In the genomic region with DNA sequence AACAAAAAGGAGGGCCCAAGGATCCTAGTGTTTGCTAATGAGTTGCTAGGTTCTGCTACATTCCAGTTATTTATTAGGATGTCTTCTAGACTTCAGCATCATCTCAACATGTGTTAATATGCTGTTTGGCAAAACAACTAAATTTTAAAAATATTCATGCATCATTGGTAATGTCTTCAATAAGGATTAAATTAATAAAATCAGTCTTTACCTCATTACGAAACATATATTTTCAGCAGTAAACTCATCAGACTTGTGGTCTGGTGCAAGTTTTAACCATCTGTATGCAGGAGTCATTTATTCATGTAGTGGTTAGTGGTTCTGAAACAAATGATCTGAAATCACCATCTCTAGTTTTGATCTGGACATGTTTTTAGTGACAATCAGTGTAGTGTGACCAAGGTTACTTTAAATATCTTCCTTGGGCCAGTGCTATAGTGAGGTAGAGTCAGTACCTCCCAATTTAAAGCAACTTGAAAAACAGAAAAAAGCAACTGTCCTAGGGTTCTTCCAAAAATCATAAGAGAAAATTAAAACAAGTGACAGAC, we compare ENCODE assay signal across 16 cellular contexts.
A peak's percentile ranks its signal among the peaks of the same experiment; 100 is the strongest.
DNase-seq lines count a peak whose midpoint lies in the region; ATAC-seq, FAIRE-seq and TF ChIP-seq lines count a peak whose summit lies in the region.
"Had no signal": no experiment of that assay in that cellular context is flagged by ENCODE, and none has a peak within 500 bp of the region (broad histone marks: within the 10 kb centered on the region; RNA-seq: fewer than 3 reads in every experiment).

No MANE protein-coding gene starts in this region.

- no peaks in the 10 kb centered on the region for H3K79me2 ChIP-seq in GM12878 (ENCODE audit: control insufficient read depth, insufficient read depth, low read length)

- intact Hi-C loops in GM12878 (cut with micrococcal nuclease; ENCODE audit: unreplicated experiment): no loop called here
- intact Hi-C loops in heart left ventricle (cut with DNase I): no loop called here

- in situ Hi-C loops in GM12878 (cut with MboI): no loop called here

- 5% methylated on average over 1 of the region's 1 CpG for WGBS in GM12878 (ENCODE audit: insufficient coverage, insufficient replicate concordance, low lambda C conversion rate, missing lambda C conversion rate)
- 91 to 100% (median 98%) methylated on average over 1 of the region's 1 CpG for WGBS in heart left ventricle, 4 donors
- WGBS in upper lobe of left lung, 2 donors: 98 to 100% methylated on average over 1 of the region's 1 CpG

- POLR2A ChIA-PET in GM12878 (lab: Charles Lee): interaction anchor here (0.8 kb wide), 1 partner anchor 44 kb away, joined by 3 read pairs; no protein-coding TSS in a partner anchor

- H3K36me3 ChIP-seq in GM12878 (ENCODE audit: control insufficient read depth in 2 of 2, insufficient read depth in 2 of 2, low read length in 1 of 2) (no peaks in the 10 kb centered on the region), heart left ventricle (no peaks in the 10 kb centered on the region), upper lobe of left lung (no peaks in the 10 kb centered on the region)

- H3K4me3 ChIP-seq in GM12878: no peak overlapping the region
- no peak overlapping the region for H3K4me3 ChIP-seq in heart left ventricle
- H3K4me3 ChIP-seq in upper lobe of left lung: no peak overlapping the region
- H3K4me3 ChIP-seq: smooth muscle cell, testis had no signal

- TF ChIP-seq EP300 in GM12878 (IDR thresholded peaks at IDR 0.05; ENCODE audit: borderline replicate concordance in 1 of 2, control insufficient read depth in 1 of 2, low read depth in 2 of 2, low read length in 2 of 2): peak in 1 of 2 experiments; percentile 74; a peak in 1 of 4 replicates
- no peak for TF ChIP-seq EP300 in upper lobe of left lung (IDR thresholded peaks at IDR 0.05)

- H3K9me3 ChIP-seq in GM12878 (replicated peaks; ENCODE audit: control insufficient read depth, insufficient read depth, low read length) (no peaks in the 10 kb centered on the region), heart left ventricle (no peaks in the 10 kb centered on the region), upper lobe of left lung (no peaks in the 10 kb centered on the region)
- H3K9me3 ChIP-seq: testis had no signal

- no peak overlapping the region for H3K9ac ChIP-seq in GM12878 (ENCODE audit: control insufficient read depth, insufficient read depth, low read length)

- H4K20me1 ChIP-seq in GM12878 (ENCODE audit: control insufficient read depth, insufficient read depth): no peaks in the 10 kb centered on the region

- H2AFZ ChIP-seq in GM12878 (ENCODE audit: control insufficient read depth, low read depth, low read length): no peak overlapping the region

- TF ChIP-seq POLR2A in GM12878 (IDR thresholded peaks at IDR 0.05; ENCODE audit: low read depth, low read length) (no peak), heart left ventricle (IDR thresholded peaks at IDR 0.05) (no peak), upper lobe of left lung (IDR thresholded peaks at IDR 0.05) (no peak)

- peak; percentile 60 for DNase-seq in GM12878 (ENCODE audit: low read depth, low spot score)
- no peak for DNase-seq in heart left ventricle
- DNase-seq in upper lobe of left lung: no peak
- DNase-seq in DMS53 (lab: John Stamatoyannopoulos, UW): no peak
- no peak for DNase-seq in stimulated activated CD4-positive, alpha-beta T cell treated with anti-CD3 and anti-CD28 coated beads, Interleukin-4, amount 100 ng/mL, for 24 hours
- DNase-seq: activated naive CD4-positive, alpha-beta T cell treated with anti-CD3 and anti-CD28 coated beads for 36 hours; effector CD8-positive, alpha-beta T cell; occipital lobe; SIG-M5; testis had no signal

- no TSS peak for BruUV-seq in GM12878 (replicated peaks; lab: Mats Ljungman, UMichigan)

- peak; percentile 94 for FAIRE-seq in GM12878 (lab: Jason Lieb, UNC)
- FAIRE-seq: bronchial epithelial cell, frontal cortex had no signal

- H3K4me1 ChIP-seq in GM12878 (ENCODE audit: control insufficient read depth, insufficient read depth, low read length): peaks cover 3% of the 10 kb centered on the region
- H3K4me1 ChIP-seq in heart left ventricle: no peaks in the 10 kb centered on the region
- H3K4me1 ChIP-seq in upper lobe of left lung: no peaks in the 10 kb centered on the region
- H3K4me1 ChIP-seq: testis had no signal

- CTCF ChIA-PET in GM12878 (lab: Yijun Ruan, JAX): interaction anchor here (0.9 to 3.4 kb wide), 5 partner anchors 9 to 458 kb away, joined by 3 to 12 read pairs (median 7); no protein-coding TSS in a partner anchor

- ATAC-seq in GM18870 (IDR thresholded peaks at IDR 0.05; ENCODE audit: unreplicated experiment) (peak; percentile 81), GM21526 (IDR thresholded peaks at IDR 0.05; ENCODE audit: low FRiP score, unreplicated experiment) (peak; percentile 71), HG03025 (IDR thresholded peaks at IDR 0.05; ENCODE audit: low FRiP score, unreplicated experiment) (peak; percentile 79), GM12878 (peak; percentile 97), heart left ventricle (no peak), upper lobe of left lung (ENCODE audit: low FRiP score in 2 of 2) (no peak)

- TF ChIP-seq CTCF in GM12878 (IDR thresholded peaks at IDR 0.05 in 2 of 3, conservative IDR thresholded peaks at IDR 0.05 in 1 of 3; ENCODE audit: control insufficient read depth in 2 of 3, extremely low read depth in 1 of 3, insufficient read depth in 1 of 3, low read depth in 3 of 3, low read length in 3 of 3) (no peak), heart left ventricle (IDR thresholded peaks at IDR 0.05) (no peak), upper lobe of left lung (IDR thresholded peaks at IDR 0.05) (no peak)

- RAD21 ChIA-PET in GM12878 (lab: Charles Lee; ENCODE audit: unreplicated experiment): interaction anchor here (0.8 to 1.5 kb wide), 4 partner anchors 13 to 236 kb away, joined by 3 read pairs; no protein-coding TSS in a partner anchor

- H3K27ac ChIP-seq in GM12878 (ENCODE audit: control insufficient read depth, insufficient read depth) (no peak overlapping the region), heart left ventricle (no peak overlapping the region), upper lobe of left lung (no peak overlapping the region)
- H3K27ac ChIP-seq: testis had no signal

- no peak for TF ChIP-seq RAD21 in GM12878 (IDR thresholded peaks at IDR 0.05; ENCODE audit: insufficient read depth, low read depth, low read length)

- H3K27me3 ChIP-seq in GM12878 (replicated peaks in 1 of 2; ENCODE audit: control insufficient read depth in 2 of 2, insufficient read depth in 2 of 2, low read length in 1 of 2) (no peaks in the 10 kb centered on the region), heart left ventricle (no peaks in the 10 kb centered on the region), upper lobe of left lung (no peaks in the 10 kb centered on the region)
- H3K27me3 ChIP-seq: testis had no signal

- SMC1A ChIA-PET in GM12878 (lab: Charles Lee; ENCODE audit: uncharacterized antibody, unreplicated experiment): interaction anchor here (0.8 to 2.2 kb wide), 13 partner anchors 10 to 235 kb away, joined by 3 to 10 read pairs (median 4); no protein-coding TSS in a partner anchor

- peak overlapping the region; percentile 41; the same call in 1 of the 2 replicates for H3K4me2 ChIP-seq in GM12878 (ENCODE audit: control insufficient read depth, insufficient read depth)
- H3K4me2 ChIP-seq: smooth muscle cell had no signal

TF ChIP-seq in GM12878, 131 proteins besides CTCF, POLR2A, EP300 and RAD21 (continues in another document):
- TF ChIP-seq PAX5 (IDR thresholded peaks at IDR 0.05; ENCODE audit: borderline replicate concordance, low read depth, low read length) (peak; percentile 54; the same call in 1 of the 2 replicates), MYB (IDR thresholded peaks at IDR 0.05; ENCODE audit: borderline replicate concordance, low read depth, low read length) (no peak), E2F4 (IDR thresholded peaks at IDR 0.05; ENCODE audit: low read depth, low read length) (no peak), RUNX3 (IDR thresholded peaks at IDR 0.05; ENCODE audit: low read length) (peak; percentile 69), BHLHE40 (IDR thresholded peaks at IDR 0.05; ENCODE audit: borderline replicate concordance in 1 of 2, low read depth in 2 of 2, low read length in 1 of 2) (peak; percentile 25 to 32; a peak in 1 of 4 replicates), SREBF1 (IDR thresholded peaks at IDR 0.05; ENCODE audit: low read length) (no peak)
- TF ChIP-seq, protein P1, sequence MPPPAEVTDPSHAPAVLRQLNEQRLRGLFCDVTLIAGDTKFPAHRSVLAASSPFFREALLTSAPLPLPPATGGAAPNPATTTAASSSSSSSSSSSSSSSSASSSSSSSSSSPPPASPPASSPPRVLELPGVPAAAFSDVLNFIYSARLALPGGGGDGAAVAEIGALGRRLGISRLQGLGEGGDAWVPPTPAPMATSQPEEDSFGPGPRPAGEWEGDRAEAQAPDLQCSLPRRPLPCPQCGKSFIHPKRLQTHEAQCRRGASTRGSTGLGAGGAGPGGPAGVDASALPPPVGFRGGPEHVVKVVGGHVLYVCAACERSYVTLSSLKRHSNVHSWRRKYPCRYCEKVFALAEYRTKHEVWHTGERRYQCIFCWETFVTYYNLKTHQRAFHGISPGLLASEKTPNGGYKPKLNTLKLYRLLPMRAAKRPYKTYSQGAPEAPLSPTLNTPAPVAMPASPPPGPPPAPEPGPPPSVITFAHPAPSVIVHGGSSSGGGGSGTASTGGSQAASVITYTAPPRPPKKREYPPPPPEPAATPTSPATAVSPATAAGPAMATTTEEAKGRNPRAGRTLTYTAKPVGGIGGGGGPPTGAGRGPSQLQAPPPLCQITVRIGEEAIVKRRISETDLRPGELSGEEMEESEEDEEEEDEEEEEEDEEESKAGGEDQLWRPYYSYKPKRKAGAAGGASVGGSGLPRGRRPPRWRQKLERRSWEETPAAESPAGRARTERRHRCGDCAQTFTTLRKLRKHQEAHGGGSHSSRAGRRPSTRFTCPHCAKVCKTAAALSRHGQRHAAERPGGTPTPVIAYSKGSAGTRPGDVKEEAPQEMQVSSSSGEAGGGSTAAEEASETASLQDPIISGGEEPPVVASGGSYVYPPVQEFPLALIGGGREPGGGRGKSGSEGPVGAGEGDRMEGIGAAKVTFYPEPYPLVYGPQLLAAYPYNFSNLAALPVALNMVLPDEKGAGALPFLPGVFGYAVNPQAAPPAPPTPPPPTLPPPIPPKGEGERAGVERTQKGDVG (CRISPR knock-in tag; IDR thresholded peaks at IDR 0.05): no peak

Comparison
In these comparisons a context has a peak if more than half of its experiments do, and no peak if none do; other contexts are left out.
1. ATAC-seq: peak in GM18870 (single experiment), GM21526 (single experiment), HG03025 (single experiment) and GM12878 (single experiment); none in heart left ventricle (0 of 4) and upper lobe of left lung (0 of 2).